Comparison of ENCODE assay signal across 22 cellular contexts in genomic region chr17:40458851-40459482, GRCh38. TPM values are rescaled to one million over a fixed set of nuclear protein-coding genes. Genes with fewer than 3 reads are reported as not detected.
DNase-seq lines count a peak whose midpoint lies in the region; ATAC-seq and TF ChIP-seq lines count a peak whose summit lies in the region.
"Had no signal": no experiment of that assay in that cellular context is flagged by ENCODE, and none has a peak within 500 bp of the region (broad histone marks: within the 10 kb centered on the region; RNA-seq: fewer than 3 reads in every experiment).

No MANE protein-coding gene starts in this region.

- H3K9me2 ChIP-seq in GM23338 (ENCODE audit: insufficient read depth): no peaks in the 10 kb centered on the region

- no peaks in the 10 kb centered on the region for H3K9me3 ChIP-seq in spleen
- H3K9me3 ChIP-seq in tibial nerve: no peaks in the 10 kb centered on the region
- H3K9me3 ChIP-seq: BLaER1 treated with 17β-estradiol and CSF1 and Interleukin-3, amounts not matched to agents 10 nM and 100 nM; suprapubic skin had no signal

- H3K27ac Mint-ChIP-seq in GM23338 (no peak overlapping the region; the same call in 1 of the 2 replicates), WTC11 (peak overlapping the region; percentile 3)
- H3K27ac Mint-ChIP-seq: activated naive CD4-positive, alpha-beta T cell treated with anti-CD3 and anti-CD28 coated beads, Interleukin-2, amount 10 ng/mL, durations not matched to agents 7 days and 5 days had no signal

- H3K4me1 ChIP-seq in GM23338 (ENCODE audit: insufficient read depth): peaks cover 33% of the 10 kb centered on the region
- peaks cover 0 to 84% (median 36%) of the 10 kb centered on the region in 6 donors for H3K4me1 ChIP-seq in spleen
- peaks cover 0 to 94% (median 46%) of the 10 kb centered on the region in 4 donors for H3K4me1 ChIP-seq in tibial nerve

- H3K4me2 ChIP-seq in GM23338: no peak overlapping the region
- H3K4me2 ChIP-seq: BLaER1 treated with 17β-estradiol and CSF1 and Interleukin-3, amounts not matched to agents 10 nM and 100 nM; PC-9 had no signal

- peak in 1 of 2 donors; percentile 14 for TF ChIP-seq EP300 in tibial nerve (IDR thresholded peaks at IDR 0.05)

- no peaks in the 10 kb centered on the region for H3K36me3 ChIP-seq in GM23338 (ENCODE audit: insufficient read depth)
- peaks cover 0 to 51% (median 24%) of the 10 kb centered on the region in 6 donors for H3K36me3 ChIP-seq in spleen
- H3K36me3 ChIP-seq in tibial nerve: peaks cover 0 to 39% (median 3%) of the 10 kb centered on the region in 3 donors

- H2AFZ ChIP-seq in GM23338: no peak overlapping the region
- H2AFZ ChIP-seq: PC-9 had no signal

- WGBS in spleen, 5 donors: 80 to 93% (median 87%) methylated on average over 12 of the region's 12 CpGs
- 76 to 80% methylated on average over 12 of the region's 12 CpGs for WGBS in tibial nerve, 2 donors

- ATAC-seq in GM23338 (no peak), WTC11 (no peak), GM19035 (IDR thresholded peaks at IDR 0.05; ENCODE audit: unreplicated experiment) (no peak)
- no peak for ATAC-seq in activated CD4-positive, CD25-positive, alpha-beta regulatory T cell treated with anti-CD3 and anti-CD28 coated beads, Interleukin-2, amount 50 U/mL, for 24 hours

- H3K27me3 Mint-ChIP-seq in GM23338 (ENCODE audit: insufficient read depth, low read depth, poor library complexity) (peaks cover 25% of the 10 kb centered on the region), WTC11 (ENCODE audit: low read depth) (no peaks in the 10 kb centered on the region)

- intact Hi-C loops in spleen (cut with DNase I; ENCODE audit: low total_unique reads): no loop called here

- no peaks in the 10 kb centered on the region for H3K79me2 ChIP-seq in GM23338 (replicated peaks; ENCODE audit: insufficient read depth)

- peak overlapping the region; percentile 26; the same call in 1 of the 2 replicates for H3K27ac ChIP-seq in GM23338 (ENCODE audit: low read depth)
- H3K27ac ChIP-seq in spleen: peak overlapping the region in 5 of 8 donors; percentile 9 to 67 (median 51)
- peak overlapping the region in 2 of 4 donors; percentile 73 to 85 for H3K27ac ChIP-seq in tibial nerve
- H3K27ac ChIP-seq: BLaER1 treated with 17β-estradiol and CSF1 and Interleukin-3, amounts not matched to agents 10 nM and 100 nM; PC-9; suprapubic skin had no signal

- no peaks in the 10 kb centered on the region for H3F3A ChIP-seq in GM23338 (replicated peaks; ENCODE audit: low read depth)

- CTCF ChIA-PET in WTC11 (lab: Charles Lee): interaction anchor here (1.2 to 3.0 kb wide), 5 partner anchors 8 to 157 kb away, joined by 3 to 25 read pairs (median 6); partner anchors contain the start of gene IGFBP4

- H3K36me3 Mint-ChIP-seq in GM23338 (ENCODE audit: low read depth) (peaks cover 33% of the 10 kb centered on the region), WTC11 (peaks cover 25% of the 10 kb centered on the region)

- H3K4me3 ChIP-seq in GM23338 (no peak overlapping the region), fibroblast of mammary gland (ENCODE audit: control insufficient read depth, low read depth, low read length) (no peak overlapping the region), spleen (no peak overlapping the region), tibial nerve (no peak overlapping the region)
- H3K4me3 ChIP-seq: BLaER1 treated with 17β-estradiol and CSF1 and Interleukin-3, amounts not matched to agents 10 nM and 100 nM; PC-9; suprapubic skin had no signal

- H3K4me1 Mint-ChIP-seq in GM23338 (peaks cover 48% of the 10 kb centered on the region), WTC11 (peaks cover 64% of the 10 kb centered on the region)
- H3K4me1 Mint-ChIP-seq: activated naive CD4-positive, alpha-beta T cell treated with anti-CD3 and anti-CD28 coated beads, Interleukin-2, amount 10 ng/mL, durations not matched to agents 7 days and 5 days had no signal

- H3K4me3 Mint-ChIP-seq in GM23338 (no peak overlapping the region), WTC11 (no peak overlapping the region)
- H3K4me3 Mint-ChIP-seq: activated naive CD4-positive, alpha-beta T cell treated with anti-CD3 and anti-CD28 coated beads, Interleukin-2, amount 10 ng/mL, durations not matched to agents 7 days and 5 days had no signal

- no peaks in the 10 kb centered on the region for H4K20me1 ChIP-seq in GM23338 (replicated peaks; ENCODE audit: insufficient read depth)

- DNase-seq in GM23338 (ENCODE audit: low spot score): no peak
- DNase-seq in WTC11 (ENCODE audit: low spot score): no peak
- peak; percentile 65 for DNase-seq in fibroblast of mammary gland (ENCODE audit: low read depth)
- no peak for DNase-seq in spleen
- DNase-seq in stimulated activated CD4-positive, alpha-beta T cell treated with anti-CD3 and anti-CD28 coated beads, Interleukin-15, amount 100 ng/mL, for 24 hours: no peak
- DNase-seq in tibial nerve (ENCODE audit: low spot score in 2 of 2): no peak
- DNase-seq: activated CD4-positive, alpha-beta T cell treated with anti-CD3 and anti-CD28 coated beads, Interleukin-2, amount 50 U/mL, for 48 hours; activated naive CD4-positive, alpha-beta T cell treated with anti-CD3 and anti-CD28 coated beads, Interleukin-2, amount 10 ng/mL, durations not matched to agents 7 days and 5 days; activated T-cell treated with anti-CD3 and anti-CD28 coated beads, Interleukin-2, amount 50 U/mL, for 1 hour; HCEC 1CT; Kasumi-1; NCI-H1105 treated with DMSO at 0.1 percent for 48 hours; NCI-H2171; nucleus accumbens; PC-9; stimulated activated CD4-positive, alpha-beta T cell treated with anti-CD3 and anti-CD28 coated beads, Interleukin-2, amount 100 ng/mL, for 24 hours had no signal

- no peak for TF ChIP-seq CTCF in GM23338 (conservative IDR thresholded peaks at IDR 0.05; ENCODE audit: low read depth in 2 of 2)
- no peak for TF ChIP-seq CTCF in WTC11 (IDR thresholded peaks at IDR 0.05)
- TF ChIP-seq CTCF in fibroblast of mammary gland (conservative IDR thresholded peaks at IDR 0.05; ENCODE audit: control insufficient read depth, insufficient read depth, low read depth, low read length): no peak
- TF ChIP-seq CTCF in spleen (IDR thresholded peaks at IDR 0.05 in 8 of 11, conservative IDR thresholded peaks at IDR 0.05 in 3 of 11): no peak
- no peak for TF ChIP-seq CTCF in tibial nerve (IDR thresholded peaks at IDR 0.05)

- H3K27me3 ChIP-seq in GM23338 (ENCODE audit: insufficient read depth) (no peaks in the 10 kb centered on the region), spleen (replicated peaks in 1 of 7) (no peaks in the 10 kb centered on the region), tibial nerve (no peaks in the 10 kb centered on the region)
- H3K27me3 ChIP-seq: BLaER1 treated with 17β-estradiol and CSF1 and Interleukin-3, amounts not matched to agents 10 nM and 100 nM; suprapubic skin had no signal

- POLR2A ChIA-PET in WTC11 (lab: Charles Lee): interaction anchor here (1.0 kb wide), 1 partner anchor 240 kb away, joined by 3 read pairs; the partner anchor contains the start of gene WIPF2

- TF ChIP-seq POLR2A in spleen (IDR thresholded peaks at IDR 0.05) (no peak), tibial nerve (IDR thresholded peaks at IDR 0.05) (no peak)

- no peaks in the 10 kb centered on the region for H3K9me3 Mint-ChIP-seq in GM23338
- no peaks in the 10 kb centered on the region for H3K9me3 Mint-ChIP-seq in WTC11
- H3K9me3 Mint-ChIP-seq: activated naive CD4-positive, alpha-beta T cell treated with anti-CD3 and anti-CD28 coated beads, Interleukin-2, amount 10 ng/mL, durations not matched to agents 7 days and 5 days had no signal

TF ChIP-seq in GM23338, 12 proteins besides CTCF, POLR2A, EP300 and RAD21 (continues in another document):
- TF ChIP-seq EZH2 (IDR thresholded peaks at IDR 0.05; ENCODE audit: low read depth, unreplicated experiment) (no peak), JUNB (IDR thresholded peaks at IDR 0.05; ENCODE audit: unreplicated experiment) (no peak), NANOG (IDR thresholded peaks at IDR 0.05; ENCODE audit: borderline replicate concordance) (no peak)

TF ChIP-seq in WTC11, 78 proteins besides CTCF, POLR2A, EP300 and RAD21 (continues in another document):
- TF ChIP-seq NR2C2 (CRISPR knock-in tag; IDR thresholded peaks at IDR 0.05): no peak
- no peak for TF ChIP-seq ZNF425 (CRISPR knock-in tag; conservative IDR thresholded peaks at IDR 0.05)
- no peak for TF ChIP-seq FOXP1 (CRISPR knock-in tag; IDR thresholded peaks at IDR 0.05; ENCODE audit: borderline replicate concordance)

RNA-seq across cellular contexts. Expression of gene IGFBP4, which starts 15.7 kb away (rescaled TPM):
- total RNA-seq in GM23338 (2014; rRNA removed; shearing (Covaris generic)): 78.9 and 87.2 TPM in 2 replicates
- polyA plus RNA-seq in GM23338 (2016; fragmentation: Nextera tagmentation; extraction: Ambion mirVana): 37.6 and 38.7 TPM in 2 replicates
- total RNA-seq in WTC11 (2021): 155 to 172 TPM (median 162 TPM) in 3 replicates
- 100 to 1,000 TPM; 287 to 537 (median 336) TPM for total RNA-seq in spleen
- 100 to 1,000 TPM in 2 of 3 donors, 10 to 100 TPM in 1; 49.3 to 131 (median 107) TPM for polyA plus RNA-seq in spleen
- total RNA-seq in tibial nerve: 1,000 to 10,000 TPM in 1 of 4 donors, 100 to 1,000 TPM in 3; 675 to 1,301 (median 748) TPM

RNA-seq across cellular contexts. Expression of gene TOP2A, which starts 41.3 kb away (rescaled TPM):
- total RNA-seq in GM23338 (2014; rRNA removed; shearing (Covaris generic)): 258 and 263 TPM in 2 replicates
- polyA plus RNA-seq in GM23338 (2016; fragmentation: Nextera tagmentation; extraction: Ambion mirVana) (442 and 485 TPM in 2 replicates), spleen (10 to 100 TPM in 1 of 3 donors, 1 to 10 TPM in 2; 5.8 to 27.5 (median 8.1) TPM)
- total RNA-seq in WTC11 (2021) (273 to 307 TPM (median 292 TPM) in 3 replicates), spleen (10 to 100 TPM in 5 of 7 donors, 1 to 10 TPM in 2; 5.5 to 37.5 (median 14.4) TPM), tibial nerve (1 to 10 TPM in 3 of 4 donors, under 1 TPM in 1; 0.21 to 7.1 (median 2.6) TPM)

RNA-seq across cellular contexts. Expression of gene TNS4, which starts 42.5 kb away (rescaled TPM):
- 0.08 and 4.9 TPM in 2 replicates for total RNA-seq in GM23338 (2014; rRNA removed; shearing (Covaris generic))
- polyA plus RNA-seq in GM23338 (2016; fragmentation: Nextera tagmentation; extraction: Ambion mirVana) (0.31 and 0.64 TPM in 2 replicates), spleen (under 1 TPM; 0.15 to 0.45 (median 0.21) TPM)
- total RNA-seq in WTC11 (2021) (0.55 to 0.87 TPM (median 0.80 TPM) in 3 replicates), spleen (1 to 10 TPM in 1 of 7 donors, under 1 TPM in 5, not detected in 1; 0.14 to 1.3 (median 0.41) TPM), tibial nerve (under 1 TPM in 1 of 4 donors, not detected in 3; 0.30 TPM)
- total RNA-seq: SK-MEL-5 had no signal
- polyA plus RNA-seq: right cardiac atrium had no signal
